In genomic region chr12:45912774-45913173, GRCh38 we compare ENCODE assay signal across 1 cellular context.
TF ChIP-seq lines count a peak whose summit lies in the region.

No MANE protein-coding gene starts in this region.

TF ChIP-seq in HEK293, 187 proteins besides CTCF, POLR2A, EP300 and RAD21 (continued from another document):
- TF ChIP-seq, protein P1, sequence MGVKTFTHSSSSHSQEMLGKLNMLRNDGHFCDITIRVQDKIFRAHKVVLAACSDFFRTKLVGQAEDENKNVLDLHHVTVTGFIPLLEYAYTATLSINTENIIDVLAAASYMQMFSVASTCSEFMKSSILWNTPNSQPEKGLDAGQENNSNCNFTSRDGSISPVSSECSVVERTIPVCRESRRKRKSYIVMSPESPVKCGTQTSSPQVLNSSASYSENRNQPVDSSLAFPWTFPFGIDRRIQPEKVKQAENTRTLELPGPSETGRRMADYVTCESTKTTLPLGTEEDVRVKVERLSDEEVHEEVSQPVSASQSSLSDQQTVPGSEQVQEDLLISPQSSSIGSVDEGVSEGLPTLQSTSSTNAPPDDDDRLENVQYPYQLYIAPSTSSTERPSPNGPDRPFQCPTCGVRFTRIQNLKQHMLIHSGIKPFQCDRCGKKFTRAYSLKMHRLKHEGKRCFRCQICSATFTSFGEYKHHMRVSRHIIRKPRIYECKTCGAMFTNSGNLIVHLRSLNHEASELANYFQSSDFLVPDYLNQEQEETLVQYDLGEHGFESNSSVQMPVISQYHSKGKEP (tag by site-specific recombination; IDR thresholded peaks at IDR 0.05), result peak; percentile 87; the same call in 1 of the 2 replicates
- no peak for TF ChIP-seq ZNF266 (tag by site-specific recombination; IDR thresholded peaks at IDR 0.05; ENCODE audit: low read depth)
TF ChIP-seq in HEK293: peak in this region for 17.
